In the genomic region with DNA sequence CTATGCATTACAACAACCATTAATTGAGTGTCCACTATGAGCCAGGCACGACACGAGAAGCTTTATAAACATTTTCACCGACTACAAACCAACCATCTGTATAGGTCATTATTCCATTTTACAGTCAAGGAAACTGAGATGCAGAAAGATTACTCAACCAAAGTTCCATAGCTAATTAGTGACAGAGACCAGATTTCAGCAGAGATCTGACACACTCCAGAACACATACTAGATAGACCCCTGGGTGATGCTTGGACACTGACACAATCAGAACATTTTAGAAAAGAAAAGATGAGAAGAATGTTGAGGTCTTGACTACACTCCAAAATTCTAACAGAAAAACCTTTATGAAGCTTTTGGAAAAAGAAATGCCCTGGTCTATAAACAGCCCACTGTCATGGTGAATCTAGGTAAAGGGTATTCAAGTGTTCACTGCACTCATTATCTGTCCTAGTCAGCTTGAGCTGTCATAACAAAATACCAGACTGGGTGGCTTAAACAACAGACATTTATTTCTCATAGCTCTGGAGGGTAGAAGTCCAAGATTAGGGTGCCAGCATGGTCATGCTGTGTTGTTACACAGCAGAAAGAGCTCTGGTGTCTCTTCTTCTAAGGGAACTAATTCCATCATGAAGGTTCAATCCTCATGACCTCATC, we compare ENCODE assay signal across 1 cellular context.
TF ChIP-seq lines count a peak whose summit lies in the region.

No MANE protein-coding gene starts in this region.

TF ChIP-seq in HCT116, 20 proteins besides CTCF, POLR2A, EP300 and RAD21:
- TF ChIP-seq SIN3A (IDR thresholded peaks at IDR 0.05; ENCODE audit: low read depth), result no peak
TF ChIP-seq in HCT116: peak in this region for 0.
